ENCODE assay signal across 8 cellular contexts in genomic region chr5:123423278-123424149, GRCh38. TPM values are rescaled to one million over a fixed set of nuclear protein-coding genes. Genes with fewer than 3 reads are reported as not detected.
A peak's percentile ranks its signal among the peaks of the same experiment; 100 is the strongest.
DNase-seq lines count a peak whose midpoint lies in the region; ATAC-seq and TF ChIP-seq lines count a peak whose summit lies in the region.

Gene CEP120 (minus strand): TSS chr5:123423403. CDS start chr5:123422998, 405 bp downstream.

- peak within 1 kb of the TSS; percentile 97 for H3K27ac Mint-ChIP-seq in neural progenitor cell

- H3K4me2 ChIP-seq in MM.1S (ENCODE audit: low read depth, low read length) = peak within 1 kb of the TSS; percentile 92
- H3K4me2 ChIP-seq in neural progenitor cell = peak within 1 kb of the TSS; percentile 94

- H3K4me1 ChIP-seq in MM.1S (ENCODE audit: low read length) = peaks cover 9% of the 10 kb centered on the region; the same call in 1 of the 2 replicates
- H3K4me1 ChIP-seq in SJCRH30 = no peaks in the 10 kb centered on the region
- peaks cover 9% of the 10 kb centered on the region for H3K4me1 ChIP-seq in foreskin keratinocyte
- peaks cover 17% of the 10 kb centered on the region for H3K4me1 ChIP-seq in neural progenitor cell
- H3K4me1 ChIP-seq in subcutaneous abdominal adipose tissue (ENCODE audit: control insufficient read depth in 5 of 5, insufficient read depth in 5 of 5, low read length in 5 of 5) = peaks cover 2 to 34% (median 27%) of the 10 kb centered on the region in 5 donors

- no peaks in the 10 kb centered on the region for H3K36me3 ChIP-seq in MM.1S (replicated peaks; ENCODE audit: insufficient read depth, low read length)
- H3K36me3 ChIP-seq in SJCRH30 = no peaks in the 10 kb centered on the region
- no peaks in the 10 kb centered on the region for H3K36me3 ChIP-seq in neural progenitor cell
- H3K36me3 ChIP-seq in subcutaneous abdominal adipose tissue (ENCODE audit: control insufficient read depth in 5 of 5, insufficient read depth in 5 of 5, low read length in 5 of 5) = peaks cover 0 to 2% (median 0%) of the 10 kb centered on the region in 5 donors

- peaks cover 18% of the 10 kb centered on the region for H3K79me2 ChIP-seq in MM.1S (ENCODE audit: low read length)
- H3K79me2 ChIP-seq in neural progenitor cell (ENCODE audit: low read depth) = peaks cover 43% of the 10 kb centered on the region

- H3F3A ChIP-seq in MM.1S (ENCODE audit: insufficient read depth, low read length) (no peaks in the 10 kb centered on the region), neural progenitor cell (ENCODE audit: low read depth) (no peaks in the 10 kb centered on the region)

- H3K27me3 ChIP-seq in MM.1S (replicated peaks; ENCODE audit: insufficient read depth, low read length) (no peaks in the 10 kb centered on the region), SJCRH30 (no peaks in the 10 kb centered on the region), foreskin keratinocyte (no peaks in the 10 kb centered on the region), neural progenitor cell (no peaks in the 10 kb centered on the region), subcutaneous abdominal adipose tissue (ENCODE audit: control insufficient read depth in 5 of 5, insufficient read depth in 4 of 5, low read length in 5 of 5) (no peaks in the 10 kb centered on the region)

- H4K20me1 ChIP-seq in MM.1S (ENCODE audit: insufficient read depth, low read length) (no peaks in the 10 kb centered on the region), neural progenitor cell (ENCODE audit: low read depth) (peaks cover 3% of the 10 kb centered on the region)

- TF ChIP-seq CTCF in MM.1S (IDR thresholded peaks at IDR 0.05; ENCODE audit: low read length) = peak; percentile 90
- TF ChIP-seq CTCF in foreskin keratinocyte (conservative IDR thresholded peaks at IDR 0.05) = peak; percentile 99
- peak; percentile 83 for TF ChIP-seq CTCF in neural progenitor cell (IDR thresholded peaks at IDR 0.05)

- H3K9me3 ChIP-seq in MM.1S (replicated peaks; ENCODE audit: insufficient read depth, low read length) (no peaks in the 10 kb centered on the region), SJCRH30 (replicated peaks) (no peaks in the 10 kb centered on the region), neural progenitor cell (ENCODE audit: low read depth) (no peaks in the 10 kb centered on the region), subcutaneous abdominal adipose tissue (ENCODE audit: control insufficient read depth in 5 of 5, low read length in 5 of 5) (no peaks in the 10 kb centered on the region)

- no peak within 1 kb of the TSS for H3K4me3 Mint-ChIP-seq in neural progenitor cell

- peak within 1 kb of the TSS; percentile 94 for H3K4me3 ChIP-seq in MM.1S (ENCODE audit: low read length)
- H3K4me3 ChIP-seq in SJCRH30 = peak within 1 kb of the TSS; percentile 79
- peak within 1 kb of the TSS; percentile 87 for H3K4me3 ChIP-seq in neural progenitor cell
- H3K4me3 ChIP-seq in subcutaneous abdominal adipose tissue (ENCODE audit: low read depth in 1 of 5, low read length in 5 of 5) = peak within 1 kb of the TSS; percentile 70 to 96 (median 85)

- no peaks in the 10 kb centered on the region for H3K36me3 Mint-ChIP-seq in neural progenitor cell

- DNase-seq in GM03348 (ENCODE audit: low spot score) (peak; percentile 97), HCEC 1CT (peak; percentile 100), MM.1S (peak; percentile 99), SJCRH30 (peak; percentile 98 to 99), foreskin keratinocyte (peak; percentile 98 to 99), neural progenitor cell (ENCODE audit: low spot score) (peak; percentile 100)
- DNase-seq in activated gamma-delta T cell treated with anti-CD3 and anti-CD28 coated beads, Interleukin-2, amount 50 U/mL, for 16 hours (ENCODE audit: low read depth) = peak; percentile 93

- no peaks in the 10 kb centered on the region for H3K9me3 Mint-ChIP-seq in neural progenitor cell

- no peaks in the 10 kb centered on the region for H3K9me2 ChIP-seq in MM.1S (replicated peaks; ENCODE audit: insufficient read depth, low read length)

- peak within 1 kb of the TSS; percentile 90 for H3K9ac ChIP-seq in MM.1S (ENCODE audit: low read length)
- H3K9ac ChIP-seq in neural progenitor cell = peak within 1 kb of the TSS; percentile 65
- peak within 1 kb of the TSS; percentile 32 to 92 (median 84) for H3K9ac ChIP-seq in subcutaneous abdominal adipose tissue (ENCODE audit: low read length in 5 of 5)

- peaks cover 5% of the 10 kb centered on the region for H3K4me1 Mint-ChIP-seq in neural progenitor cell

- H3K27me3 Mint-ChIP-seq in neural progenitor cell (ENCODE audit: insufficient read depth, low read depth) = no peaks in the 10 kb centered on the region

- H2AFZ ChIP-seq in MM.1S (ENCODE audit: low read length) (peak within 1 kb of the TSS; percentile 98), neural progenitor cell (replicated peaks) (peak within 1 kb of the TSS; percentile 98)

- H3K27ac ChIP-seq in MM.1S (ENCODE audit: low read length) = peak within 1 kb of the TSS; percentile 73; the same call in 1 of the 2 replicates
- peak within 1 kb of the TSS; percentile 73 for H3K27ac ChIP-seq in SJCRH30
- peak within 1 kb of the TSS; percentile 84 for H3K27ac ChIP-seq in foreskin keratinocyte
- H3K27ac ChIP-seq in neural progenitor cell = no peak within 1 kb of the TSS
- H3K27ac ChIP-seq in subcutaneous abdominal adipose tissue (ENCODE audit: low read depth, low read length) = peak within 1 kb of the TSS; percentile 89

- peak; percentile 98 for ATAC-seq in foreskin keratinocyte

RNA-seq across cellular contexts. Expression of gene CEP120, which starts in this region (rescaled TPM):
- 19.2 and 23.5 TPM in 2 replicates for total RNA-seq in SJCRH30 (2014; rRNA removed; shearing (Covaris generic))
- total RNA-seq in foreskin keratinocyte (14.6 and 15.3 TPM in 2 replicates), neural progenitor cell (ENCODE audit: low replicate concordance) (25.2 and 38.5 TPM in 2 replicates)
- polyA plus RNA-seq in foreskin keratinocyte = 2.6 and 3.0 TPM in 2 replicates
